11 cellular contexts compared by ENCODE assay signal in genomic region chr7:100366411-100367250, GRCh38. TPM values are rescaled to one million over a fixed set of nuclear protein-coding genes. Genes with fewer than 3 reads are reported as not detected.
DNase-seq lines count a peak whose midpoint lies in the region; ATAC-seq, FAIRE-seq and TF ChIP-seq lines count a peak whose summit lies in the region.
"Had no signal": no experiment of that assay in that cellular context is flagged by ENCODE, and none has a peak within 500 bp of the region (broad histone marks: within the 10 kb centered on the region; RNA-seq: fewer than 3 reads in every experiment).

No MANE protein-coding gene starts in this region.

- H3K27ac ChIP-seq in CD4-positive, CD25-positive, alpha-beta regulatory T cell (ENCODE audit: insufficient read depth, low read length, poor library complexity, severe bottlenecking), result no peak overlapping the region

- POLR2A ChIA-PET in activated B cell treated with CpG ODN at 0.5 μM for 24 hours (lab: Charles Lee), result interaction anchor here (0.7 to 3.1 kb wide), 8 partner anchors 22 to 155 kb away, joined by 3 to 24 read pairs (median 6); partner anchors contain the start of genes MEPCE, PPP1R35 and ZCWPW1

- peaks cover 8% of the 10 kb centered on the region for H3K4me1 ChIP-seq in CD4-positive, CD25-positive, alpha-beta regulatory T cell (ENCODE audit: control insufficient read depth, insufficient read depth, low read length, poor library complexity, severe bottlenecking)

- ATAC-seq in CD4-positive, CD25-positive, alpha-beta regulatory T cell (ENCODE audit: low read depth in 2 of 2), result no peak
- ATAC-seq in activated B cell treated with CpG ODN at 0.5 μM for 24 hours (ENCODE audit: low read depth), result peak; percentile 11
- ATAC-seq in left colon, result peak; percentile 6

- no peak for DNase-seq in CD4-positive, CD25-positive, alpha-beta regulatory T cell
- DNase-seq in GM19239 (ENCODE audit: insufficient read length, low spot score) (no peak), activated B cell treated with CpG ODN at 0.5 μM for 24 hours (peak; percentile 42), left colon (no peak), epidermal melanocyte (ENCODE audit: insufficient read length, low spot score) (no peak), AG20443 (ENCODE audit: low spot score) (no peak), NCI-H2171 (lab: John Stamatoyannopoulos, UW) (no peak), NCI-H2171 treated with DMSO at 0.1 percent for 48 hours (lab: John Stamatoyannopoulos, UW) (no peak)

- peaks cover 0 to 17% (median 10%) of the 10 kb centered on the region in 4 donors for H3K4me1 Mint-ChIP-seq in CD4-positive, CD25-positive, alpha-beta regulatory T cell
- peaks cover 74% of the 10 kb centered on the region for H3K4me1 Mint-ChIP-seq in activated B cell treated with CpG ODN at 0.5 μM for 24 hours

- CTCF ChIA-PET in activated B cell treated with CpG ODN at 0.5 μM for 24 hours (lab: Charles Lee), result interaction anchor here (2.3 kb wide), 1 partner anchor 41 kb away, joined by 12 read pairs; no protein-coding TSS in a partner anchor

- peaks cover 6% of the 10 kb centered on the region for H3K36me3 ChIP-seq in CD4-positive, CD25-positive, alpha-beta regulatory T cell (ENCODE audit: control insufficient read depth, insufficient read depth, low read length)

- H3K4me3 Mint-ChIP-seq in CD4-positive, CD25-positive, alpha-beta regulatory T cell, result no peak overlapping the region
- H3K4me3 Mint-ChIP-seq in activated B cell treated with CpG ODN at 0.5 μM for 24 hours, result peak overlapping the region; percentile 49

- H3K9me3 ChIP-seq in CD4-positive, CD25-positive, alpha-beta regulatory T cell (ENCODE audit: control insufficient read depth in 2 of 2, low read length in 2 of 2), result no peaks in the 10 kb centered on the region

- TF ChIP-seq CTCF in activated B cell treated with CpG ODN at 0.5 μM for 24 hours (IDR thresholded peaks at IDR 0.05), result no peak

- H3K4me3 ChIP-seq in CD4-positive, CD25-positive, alpha-beta regulatory T cell (ENCODE audit: low read depth, low read length), result no peak overlapping the region

- peaks cover 0 to 1% (median 0%) of the 10 kb centered on the region in 7 donors for H3K9me3 Mint-ChIP-seq in CD4-positive, CD25-positive, alpha-beta regulatory T cell
- no peaks in the 10 kb centered on the region for H3K9me3 Mint-ChIP-seq in activated B cell treated with CpG ODN at 0.5 μM for 24 hours

- H3K27me3 Mint-ChIP-seq in CD4-positive, CD25-positive, alpha-beta regulatory T cell, result no peaks in the 10 kb centered on the region
- no peaks in the 10 kb centered on the region for H3K27me3 Mint-ChIP-seq in activated B cell treated with CpG ODN at 0.5 μM for 24 hours

- intact Hi-C loops in activated B cell treated with CpG ODN at 0.5 μM for 24 hours (cut with micrococcal nuclease), result no loop called here
- intact Hi-C loops in left colon (cut with DNase I, micrococcal nuclease), result no loop called here

- peaks cover 13% of the 10 kb centered on the region for H3K36me3 Mint-ChIP-seq in CD4-positive, CD25-positive, alpha-beta regulatory T cell
- peaks cover 27% of the 10 kb centered on the region for H3K36me3 Mint-ChIP-seq in activated B cell treated with CpG ODN at 0.5 μM for 24 hours (ENCODE audit: low read depth)

- H3K27me3 ChIP-seq in CD4-positive, CD25-positive, alpha-beta regulatory T cell (ENCODE audit: control insufficient read depth, insufficient read depth, low read length), result no peaks in the 10 kb centered on the region

- FAIRE-seq in GM19239 (lab: Jason Lieb, UNC), result peak; percentile 48
- FAIRE-seq: frontal cortex, HTR-8/SVneo had no signal

- peak overlapping the region in 2 of 3 donors; percentile 32 to 73 for H3K27ac Mint-ChIP-seq in CD4-positive, CD25-positive, alpha-beta regulatory T cell
- H3K27ac Mint-ChIP-seq in activated B cell treated with CpG ODN at 0.5 μM for 24 hours, result peak overlapping the region; percentile 91

RNA-seq across cellular contexts. Expression of gene PILRA, which starts 6.7 kb away (rescaled TPM):
- 13.2 TPM for total RNA-seq in CD4-positive, CD25-positive, alpha-beta regulatory T cell
- under 1 TPM in 2 of 4 donors, not detected in 2; 0.17 to 0.39 TPM for polyA plus RNA-seq in CD4-positive, CD25-positive, alpha-beta regulatory T cell
- 2.1 and 2.2 TPM in 2 replicates for total RNA-seq in activated B cell treated with CpG ODN at 0.5 μM for 24 hours
- total RNA-seq in left colon, result 1 to 10 TPM; 1.9 to 5.2 TPM

RNA-seq across cellular contexts. Expression of gene PILRB, which starts 8.7 kb away (rescaled TPM):
- 88.0 TPM for total RNA-seq in CD4-positive, CD25-positive, alpha-beta regulatory T cell
- 1 to 10 TPM; 2.1 to 3.6 (median 2.5) TPM for polyA plus RNA-seq in CD4-positive, CD25-positive, alpha-beta regulatory T cell
- 65.8 and 79.4 TPM in 2 replicates for total RNA-seq in activated B cell treated with CpG ODN at 0.5 μM for 24 hours
- total RNA-seq in left colon, result 10 to 100 TPM; 36.1 to 45.0 TPM

RNA-seq across cellular contexts. Expression of gene SPDYE3, which starts 59.1 kb away (rescaled TPM):
- not detected for total RNA-seq in CD4-positive, CD25-positive, alpha-beta regulatory T cell
- polyA plus RNA-seq in CD4-positive, CD25-positive, alpha-beta regulatory T cell, result 1 to 10 TPM; 4.5 to 7.2 (median 6.1) TPM
- total RNA-seq in activated B cell treated with CpG ODN at 0.5 μM for 24 hours, result not detected in 2 replicates
- total RNA-seq in left colon, result not detected
- total RNA-seq: frontal cortex had no signal
- polyA plus RNA-seq: neural cell had no signal

Comparison
In these comparisons a context has a peak if more than half of its experiments do, and no peak if none do; other contexts are left out.
1. ATAC-seq: peak in activated B cell treated with CpG ODN at 0.5 μM for 24 hours (single experiment) and left colon (single experiment); none in CD4-positive, CD25-positive, alpha-beta regulatory T cell (0 of 2).